In the genomic region with DNA sequence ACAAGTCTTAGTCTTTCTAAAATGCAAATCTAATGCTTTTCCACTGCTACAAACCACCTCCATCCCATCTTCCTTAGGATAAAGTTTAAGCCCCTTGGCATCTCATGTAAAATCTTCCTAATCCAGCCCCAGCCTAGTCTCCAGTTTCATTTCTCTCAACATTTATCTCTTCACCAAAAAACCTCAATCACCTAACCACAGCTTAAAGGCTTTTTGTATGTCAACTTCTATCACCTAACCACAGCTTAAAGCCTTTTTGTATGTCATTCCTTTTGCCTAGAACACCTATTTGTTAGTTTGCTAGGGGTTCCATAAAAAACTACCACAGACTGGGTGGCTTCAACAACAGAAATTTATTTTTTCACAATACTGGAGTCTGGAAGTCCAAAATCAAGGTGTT, we compare ENCODE assay signal across 18 cellular contexts.
DNase-seq lines count a peak whose midpoint lies in the region; ATAC-seq lines count a peak whose summit lies in the region.
"Had no signal": no experiment of that assay in that cellular context is flagged by ENCODE, and none has a peak within 500 bp of the region (broad histone marks: within the 10 kb centered on the region; RNA-seq: fewer than 3 reads in every experiment).

No MANE protein-coding gene starts in this region.

- ATAC-seq in activated naive CD8-positive, alpha-beta T cell treated with anti-CD3 and anti-CD28 coated beads, Interleukin-2, amount 50 U/mL, for 24 hours: no peak
- no peak for ATAC-seq in stimulated activated effector memory CD8-positive, alpha-beta T cell treated with anti-CD3 and anti-CD28 coated beads, Interleukin-12 subunit alpha, Interleukin-12 subunit beta, amount 100 ng/mL, for 72 hours
- no peak for ATAC-seq in GM18511 (IDR thresholded peaks at IDR 0.05; ENCODE audit: unreplicated experiment)
- ATAC-seq: body of pancreas had no signal

- peak overlapping the region; percentile 68 for H3K4me3 Mint-ChIP-seq in activated naive CD4-positive, alpha-beta T cell treated with anti-CD3 and anti-CD28 coated beads, Interleukin-2, amount 10 ng/mL, durations not matched to agents 7 days and 5 days
- H3K4me3 Mint-ChIP-seq in activated naive CD8-positive, alpha-beta T cell treated with anti-CD3 and anti-CD28 coated beads, Interleukin-2, amount 50 U/mL, for 24 hours: peak overlapping the region; percentile 45
- H3K4me3 Mint-ChIP-seq in stimulated activated effector memory CD8-positive, alpha-beta T cell treated with anti-CD3 and anti-CD28 coated beads, Interleukin-12 subunit alpha, Interleukin-12 subunit beta, amount 100 ng/mL, for 72 hours: no peak overlapping the region

- peak overlapping the region; percentile 70 for H3K27ac Mint-ChIP-seq in activated naive CD4-positive, alpha-beta T cell treated with anti-CD3 and anti-CD28 coated beads, Interleukin-2, amount 10 ng/mL, durations not matched to agents 7 days and 5 days
- H3K27ac Mint-ChIP-seq in activated naive CD8-positive, alpha-beta T cell treated with anti-CD3 and anti-CD28 coated beads, Interleukin-2, amount 50 U/mL, for 24 hours: peak overlapping the region; percentile 37
- peak overlapping the region; percentile 88 for H3K27ac Mint-ChIP-seq in stimulated activated effector memory CD8-positive, alpha-beta T cell treated with anti-CD3 and anti-CD28 coated beads, Interleukin-12 subunit alpha, Interleukin-12 subunit beta, amount 100 ng/mL, for 72 hours

- no peaks in the 10 kb centered on the region for H3K27me3 Mint-ChIP-seq in activated naive CD4-positive, alpha-beta T cell treated with anti-CD3 and anti-CD28 coated beads, Interleukin-2, amount 10 ng/mL, durations not matched to agents 7 days and 5 days
- H3K27me3 Mint-ChIP-seq in activated naive CD8-positive, alpha-beta T cell treated with anti-CD3 and anti-CD28 coated beads, Interleukin-2, amount 50 U/mL, for 24 hours: no peaks in the 10 kb centered on the region

- H3K36me3 Mint-ChIP-seq in activated naive CD4-positive, alpha-beta T cell treated with anti-CD3 and anti-CD28 coated beads, Interleukin-2, amount 10 ng/mL, durations not matched to agents 7 days and 5 days: peaks cover 35% of the 10 kb centered on the region
- peaks cover 12% of the 10 kb centered on the region for H3K36me3 Mint-ChIP-seq in activated naive CD8-positive, alpha-beta T cell treated with anti-CD3 and anti-CD28 coated beads, Interleukin-2, amount 50 U/mL, for 24 hours (ENCODE audit: low read depth)
- H3K36me3 Mint-ChIP-seq in stimulated activated effector memory CD8-positive, alpha-beta T cell treated with anti-CD3 and anti-CD28 coated beads, Interleukin-12 subunit alpha, Interleukin-12 subunit beta, amount 100 ng/mL, for 72 hours: peaks cover 12% of the 10 kb centered on the region

- DNase-seq in activated naive CD4-positive, alpha-beta T cell treated with anti-CD3 and anti-CD28 coated beads, Interleukin-2, amount 10 ng/mL, durations not matched to agents 7 days and 5 days: no peak
- DNase-seq in activated naive CD4-positive, alpha-beta T cell (lab: John Stamatoyannopoulos, UW): no peak
- peak; percentile 70 for DNase-seq in OCI-M1 (lab: John Stamatoyannopoulos, UW)
- DNase-seq in activated naive CD8-positive, alpha-beta T cell treated with anti-CD3 and anti-CD28 coated beads, Interleukin-2, amount 50 U/mL, for 24 hours: no peak
- no peak for DNase-seq in stimulated activated effector memory CD8-positive, alpha-beta T cell treated with anti-CD3 and anti-CD28 coated beads, Interleukin-12 subunit alpha, Interleukin-12 subunit beta, amount 100 ng/mL, for 72 hours (ENCODE audit: low spot score in 2 of 2)
- DNase-seq in NCI-H1092 (lab: John Stamatoyannopoulos, UW): no peak
- DNase-seq in stimulated activated CD4-positive, alpha-beta T cell treated with anti-CD3 and anti-CD28 coated beads, Interleukin-2, amount 100 ng/mL, for 24 hours: no peak
- DNase-seq: activated CD4-positive, CD25-positive, alpha-beta regulatory T cell treated with anti-CD3 and anti-CD28 coated beads, Interleukin-2, amount 50 U/mL, for 72 hours; activated effector memory CD4-positive, alpha-beta T cell treated with Interleukin-2 at 50 U/mL for 16 hours; body of pancreas; Calu3; GDM1; GOT3; hippocampal formation; kidney glomerular epithelial cell; NCI-H2081; posterior cingulate gyrus had no signal

- no peaks in the 10 kb centered on the region for H3K9me3 Mint-ChIP-seq in activated naive CD4-positive, alpha-beta T cell treated with anti-CD3 and anti-CD28 coated beads, Interleukin-2, amount 10 ng/mL, durations not matched to agents 7 days and 5 days
- no peaks in the 10 kb centered on the region for H3K9me3 Mint-ChIP-seq in activated naive CD8-positive, alpha-beta T cell treated with anti-CD3 and anti-CD28 coated beads, Interleukin-2, amount 50 U/mL, for 24 hours
- H3K9me3 Mint-ChIP-seq in stimulated activated effector memory CD8-positive, alpha-beta T cell treated with anti-CD3 and anti-CD28 coated beads, Interleukin-12 subunit alpha, Interleukin-12 subunit beta, amount 100 ng/mL, for 72 hours: no peaks in the 10 kb centered on the region

- CTCF ChIA-PET in activated naive CD4-positive, alpha-beta T cell treated with anti-CD3 and anti-CD28 coated beads, Interleukin-2, amount 10 ng/mL, durations not matched to agents 7 days and 5 days (lab: Charles Lee): interaction anchor here (0.8 to 1.7 kb wide), 4 partner anchors 11 to 36 kb away, joined by 3 to 6 read pairs (median 3); no protein-coding TSS in a partner anchor

- peaks cover 50% of the 10 kb centered on the region for H3K4me1 Mint-ChIP-seq in activated naive CD4-positive, alpha-beta T cell treated with anti-CD3 and anti-CD28 coated beads, Interleukin-2, amount 10 ng/mL, durations not matched to agents 7 days and 5 days
- peaks cover 61% of the 10 kb centered on the region for H3K4me1 Mint-ChIP-seq in activated naive CD8-positive, alpha-beta T cell treated with anti-CD3 and anti-CD28 coated beads, Interleukin-2, amount 50 U/mL, for 24 hours
- H3K4me1 Mint-ChIP-seq in stimulated activated effector memory CD8-positive, alpha-beta T cell treated with anti-CD3 and anti-CD28 coated beads, Interleukin-12 subunit alpha, Interleukin-12 subunit beta, amount 100 ng/mL, for 72 hours: peaks cover 37% of the 10 kb centered on the region

Comparison
In these comparisons a context has a peak if more than half of its experiments do, and no peak if none do; other contexts are left out.
1. H3K27ac Mint-ChIP-seq: peak in every context shown above with its lines; median percentile 88 in stimulated activated effector memory CD8-positive, alpha-beta T cell treated with anti-CD3 and anti-CD28 coated beads, Interleukin-12 subunit alpha, Interleukin-12 subunit beta, amount 100 ng/mL, for 72 hours; 70 in activated naive CD4-positive, alpha-beta T cell treated with anti-CD3 and anti-CD28 coated beads, Interleukin-2, amount 10 ng/mL, durations not matched to agents 7 days and 5 days; 37 in activated naive CD8-positive, alpha-beta T cell treated with anti-CD3 and anti-CD28 coated beads, Interleukin-2, amount 50 U/mL, for 24 hours.